9 cellular contexts compared by ENCODE assay signal in the genomic region with DNA sequence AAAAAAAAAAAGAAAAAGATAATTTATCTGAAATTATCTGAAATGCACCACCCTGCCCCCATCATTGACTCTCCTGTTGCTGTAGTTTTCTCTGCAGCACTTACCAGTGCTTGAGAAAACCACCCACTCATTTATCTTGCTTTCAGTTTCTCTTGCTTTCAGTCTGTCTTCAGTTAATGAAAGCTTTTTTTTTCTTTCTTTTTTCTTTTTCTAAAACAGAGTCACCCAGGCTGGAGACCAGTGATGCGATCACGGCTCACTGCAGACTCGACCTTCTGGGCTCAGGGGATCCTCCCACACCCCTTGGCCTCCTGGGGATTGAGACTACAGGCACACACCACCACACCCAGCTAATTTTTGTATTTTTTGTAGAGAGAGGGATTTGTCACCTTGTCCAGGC. TPM values are rescaled to one million over a fixed set of nuclear protein-coding genes. Genes with fewer than 3 reads are reported as not detected.
DNase-seq lines count a peak whose midpoint lies in the region; ATAC-seq and TF ChIP-seq lines count a peak whose summit lies in the region.
"Had no signal": no experiment of that assay in that cellular context is flagged by ENCODE, and none has a peak within 500 bp of the region (broad histone marks: within the 10 kb centered on the region; RNA-seq: fewer than 3 reads in every experiment).

No MANE protein-coding gene starts in this region.

- H3K79me2 ChIP-seq in fibroblast of lung (ENCODE audit: control insufficient read depth, insufficient read depth, low read length), result no peaks in the 10 kb centered on the region

- POLR2A ChIA-PET in T-cell (lab: Charles Lee), result interaction anchor here in 1 of 2 donors (0.6 kb wide), 2 partner anchors 10 to 480 kb away, joined by 3 to 9 read pairs; no protein-coding TSS in a partner anchor

- peak overlapping the region; percentile 51 to 72 (median 65) for H3K4me3 Mint-ChIP-seq in T-cell

- peaks cover 2% of the 10 kb centered on the region for H3K4me1 ChIP-seq in fibroblast of lung (ENCODE audit: control insufficient read depth, extremely low read depth, insufficient read depth, low read length)

- no peaks in the 10 kb centered on the region for H3K36me3 ChIP-seq in fibroblast of lung (ENCODE audit: control insufficient read depth, insufficient read depth, low read length)

- H3K36me3 Mint-ChIP-seq in T-cell, result peaks cover under 1% of the 10 kb centered on the region

- H3K9me3 Mint-ChIP-seq in T-cell, result no peaks in the 10 kb centered on the region

- H3K27ac ChIP-seq in fibroblast of lung (ENCODE audit: insufficient read depth, low read length), result no peak overlapping the region

- H2AFZ ChIP-seq in fibroblast of lung (ENCODE audit: low read length), result peak overlapping the region; percentile 38

- TF ChIP-seq CTCF in fibroblast of lung (conservative IDR thresholded peaks at IDR 0.05 in 1 of 2, IDR thresholded peaks at IDR 0.05 in 1 of 2; ENCODE audit: low read depth in 1 of 2, low read length in 2 of 2), result no peak

- peak overlapping the region; percentile 86 to 94 for H3K27ac Mint-ChIP-seq in T-cell

- H3K4me2 ChIP-seq in fibroblast of lung (ENCODE audit: extremely low read depth, insufficient read depth, low read length), result peak overlapping the region; percentile 17

- H3K4me1 Mint-ChIP-seq in T-cell, result peaks cover 22 to 35% (median 25%) of the 10 kb centered on the region in 3 donors

- no peaks in the 10 kb centered on the region for H3K27me3 Mint-ChIP-seq in T-cell

- CTCF ChIA-PET in T-cell (lab: Charles Lee), result interaction anchor here (0.6 to 1.4 kb wide), 4 partner anchors 9 to 226 kb away, joined by 3 to 6 read pairs (median 4); no protein-coding TSS in a partner anchor

- DNase-seq in T-cell, result peak in 3 of 34 experiments; percentile 19 to 29 (median 27)
- DNase-seq in fibroblast of lung (ENCODE audit: low read depth in 2 of 2), result peak in 1 of 2 donors; percentile 44
- no peak for DNase-seq in DMS79 (lab: John Stamatoyannopoulos, UW)
- no peak for DNase-seq in T1000 (lab: John Stamatoyannopoulos, UW)
- DNase-seq in NCI-H128 (lab: John Stamatoyannopoulos, UW; ENCODE audit: unreplicated experiment), result no peak
- no peak for DNase-seq in amniotic stem cell (lab: John Stamatoyannopoulos, UW)

- peaks cover 3% of the 10 kb centered on the region for H3K27me3 ChIP-seq in fibroblast of lung (ENCODE audit: control insufficient read depth, insufficient read depth, low read length)

- H3K4me3 ChIP-seq in fibroblast of lung (replicated peaks in 1 of 4; ENCODE audit: control extremely low read depth in 1 of 4, insufficient read depth in 1 of 4, low read depth in 3 of 4, low read length in 4 of 4), result no peak overlapping the region

- ATAC-seq in GM18519 (IDR thresholded peaks at IDR 0.05; ENCODE audit: low FRiP score, unreplicated experiment) (peak; percentile 71), HG02798 (IDR thresholded peaks at IDR 0.05; ENCODE audit: poor library complexity, unreplicated experiment) (peak; percentile 78), T-cell (replicated peaks in 1 of 4) (peak; percentile 44 to 80 (median 56))

- no peak overlapping the region for H3K9ac ChIP-seq in fibroblast of lung (ENCODE audit: insufficient read depth, low read length)

- H3K9me3 ChIP-seq in fibroblast of lung (ENCODE audit: control insufficient read depth, insufficient read depth, low read depth, low read length), result no peaks in the 10 kb centered on the region

- no peaks in the 10 kb centered on the region for H4K20me1 ChIP-seq in fibroblast of lung (ENCODE audit: control insufficient read depth, extremely low read depth, insufficient read depth, low read length)

RNA-seq across cellular contexts. Expression of gene ACP5, which starts 4.3 kb away (rescaled TPM):
- total RNA-seq in T-cell (10 to 100 TPM; 16.2 to 29.8 (median 18.6) TPM), fibroblast of lung (1.2 and 2.6 TPM in 2 replicates)
- 0.19 and 2.2 TPM in 2 replicates for polyA plus RNA-seq in fibroblast of lung
- 0.33 and 2.7 TPM in 2 replicates for polyA plus RNA-seq in fibroblast of lung (2012)
- polyA minus RNA-seq in fibroblast of lung (ENCODE audit: low replicate concordance), result 11.8 TPM in 1 of 2 replicates, not detected in the other
- total RNA-seq: NCI-H460 had no signal

RNA-seq across cellular contexts. Expression of gene ZNF627, which starts 15.5 kb away (rescaled TPM):
- total RNA-seq in T-cell, result 10 to 100 TPM in 3 of 5 donors, 1 to 10 TPM in 2; 5.6 to 11.9 (median 10.6) TPM
- 19.5 and 26.3 TPM in 2 replicates for total RNA-seq in fibroblast of lung
- polyA plus RNA-seq in fibroblast of lung, result 7.9 and 10.8 TPM in 2 replicates
- 5.9 and 6.5 TPM in 2 replicates for polyA plus RNA-seq in fibroblast of lung (2012)
- 3.6 and 3.9 TPM in 2 replicates for polyA minus RNA-seq in fibroblast of lung (ENCODE audit: low replicate concordance)

RNA-seq across cellular contexts. Expression of gene ELOF1, which starts 22.7 kb away (rescaled TPM):
- total RNA-seq in T-cell (10 to 100 TPM; 38.3 to 48.2 (median 46.6) TPM), fibroblast of lung (28.2 and 29.6 TPM in 2 replicates)
- 52.2 and 57.8 TPM in 2 replicates for polyA plus RNA-seq in fibroblast of lung
- polyA plus RNA-seq in fibroblast of lung (2012), result 55.7 and 87.0 TPM in 2 replicates
- 51.1 and 67.5 TPM in 2 replicates for polyA minus RNA-seq in fibroblast of lung (ENCODE audit: low replicate concordance)

RNA-seq across cellular contexts. Expression of gene CNN1, which starts 43.1 kb away (rescaled TPM):
- under 1 TPM in 3 of 5 donors, not detected in 2; 0.26 to 0.96 (median 0.51) TPM for total RNA-seq in T-cell
- total RNA-seq in fibroblast of lung, result 17.2 and 20.3 TPM in 2 replicates
- polyA plus RNA-seq in fibroblast of lung, result 24.0 and 83.9 TPM in 2 replicates
- polyA plus RNA-seq in fibroblast of lung (2012), result 21.5 and 75.0 TPM in 2 replicates
- polyA minus RNA-seq in fibroblast of lung (ENCODE audit: low replicate concordance), result 4.1 and 29.5 TPM in 2 replicates
- total RNA-seq: NCI-H460 had no signal

RNA-seq across cellular contexts. Expression of gene ECSIT, which starts 52.8 kb away (rescaled TPM):
- total RNA-seq in T-cell (10 to 100 TPM; 28.8 to 52.0 (median 48.4) TPM), fibroblast of lung (33.5 and 49.1 TPM in 2 replicates)
- polyA plus RNA-seq in fibroblast of lung, result 19.3 and 22.6 TPM in 2 replicates
- polyA plus RNA-seq in fibroblast of lung (2012), result 22.3 and 22.7 TPM in 2 replicates
- polyA minus RNA-seq in fibroblast of lung (ENCODE audit: low replicate concordance), result 49.5 and 93.5 TPM in 2 replicates
